ENCODE assay signal across 1 cellular context in genomic region chr2:26764078-26764887, GRCh38.
A peak's percentile ranks its signal among the peaks of the same experiment; 100 is the strongest.
TF ChIP-seq lines count a peak whose summit lies in the region.

TSS of gene SLC35F6 (plus strand) at chr2:26764284. CDS start at chr2:26764350, 66 bp downstream.

TF ChIP-seq in HepG2, 621 proteins besides CTCF, POLR2A, EP300 and RAD21 (continued from another document and continues in another):
- peak; percentile 86; the same call in 1 of the 2 replicates for TF ChIP-seq TERF1 (CRISPR knock-in tag; IDR thresholded peaks at IDR 0.05)
- no peak for TF ChIP-seq STAG1 (CRISPR knock-in tag; IDR thresholded peaks at IDR 0.05)
- no peak for TF ChIP-seq CHD2 (IDR thresholded peaks at IDR 0.05; ENCODE audit: low read depth, low read length)
- TF ChIP-seq ZMAT3 (CRISPR knock-in tag; conservative IDR thresholded peaks at IDR 0.05), result peak; percentile 77
- peak; percentile 50 for TF ChIP-seq SALL2 (CRISPR knock-in tag; IDR thresholded peaks at IDR 0.05)
- no peak for TF ChIP-seq ONECUT2 (CRISPR knock-in tag; IDR thresholded peaks at IDR 0.05)
- TF ChIP-seq ZNF710 (CRISPR knock-in tag; IDR thresholded peaks at IDR 0.05; ENCODE audit: borderline replicate concordance), result no peak
- TF ChIP-seq ZNF703 (CRISPR knock-in tag; IDR thresholded peaks at IDR 0.05; ENCODE audit: borderline replicate concordance), result peak; percentile 37; the same call in 1 of the 2 replicates
- no peak for TF ChIP-seq ZNF609 (CRISPR knock-in tag; IDR thresholded peaks at IDR 0.05; ENCODE audit: borderline replicate concordance)
- TF ChIP-seq NFKB2 (CRISPR knock-in tag; IDR thresholded peaks at IDR 0.05; ENCODE audit: borderline replicate concordance), result no peak; the same call in 1 of the 2 replicates
- TF ChIP-seq ZNF576 (CRISPR knock-in tag; IDR thresholded peaks at IDR 0.05), result no peak
- TF ChIP-seq REPIN1 (CRISPR knock-in tag; IDR thresholded peaks at IDR 0.05; ENCODE audit: borderline replicate concordance, low read depth), result no peak
- no peak for TF ChIP-seq NR2F6 (IDR thresholded peaks at IDR 0.05)
- TF ChIP-seq NR2F6 (CRISPR knock-in tag; IDR thresholded peaks at IDR 0.05), result peak; percentile 39; the same call in 1 of the 2 replicates
- TF ChIP-seq ARID2 (CRISPR knock-in tag; IDR thresholded peaks at IDR 0.05; ENCODE audit: borderline replicate concordance), result peak; percentile 85; the same call in 1 of the 2 replicates
- TF ChIP-seq ATF5 (CRISPR knock-in tag; IDR thresholded peaks at IDR 0.05; ENCODE audit: low read depth), result no peak
- peak; percentile 76 for TF ChIP-seq MAX (IDR thresholded peaks at IDR 0.05)
- TF ChIP-seq ZNF589 (CRISPR knock-in tag; conservative IDR thresholded peaks at IDR 0.05), result no peak
- TF ChIP-seq ETS1 (CRISPR knock-in tag; IDR thresholded peaks at IDR 0.05), result no peak
- no peak; the same call in 1 of the 2 replicates for TF ChIP-seq ZSCAN22 (CRISPR knock-in tag; IDR thresholded peaks at IDR 0.05)
- TF ChIP-seq SUZ12 (IDR thresholded peaks at IDR 0.05; ENCODE audit: low read depth, low read length), result no peak
- TF ChIP-seq ZNF616 (CRISPR knock-in tag; IDR thresholded peaks at IDR 0.05; ENCODE audit: low read depth), result no peak
- no peak for TF ChIP-seq JUND (CRISPR knock-in tag; IDR thresholded peaks at IDR 0.05)
- no peak for TF ChIP-seq SATB2 (CRISPR knock-in tag; IDR thresholded peaks at IDR 0.05)
- TF ChIP-seq ZNF484 (CRISPR knock-in tag; IDR thresholded peaks at IDR 0.05; ENCODE audit: borderline replicate concordance, low read depth), result no peak
- TF ChIP-seq ZUFSP (CRISPR knock-in tag; IDR thresholded peaks at IDR 0.05; ENCODE audit: borderline replicate concordance), result no peak
- peak; percentile 84 for TF ChIP-seq ZNF563 (CRISPR knock-in tag; IDR thresholded peaks at IDR 0.05)
- no peak for TF ChIP-seq NR3C1 (CRISPR knock-in tag; IDR thresholded peaks at IDR 0.05)
- no peak for TF ChIP-seq DBP (CRISPR knock-in tag; IDR thresholded peaks at IDR 0.05; ENCODE audit: not compliant biosample characterization)
- no peak for TF ChIP-seq MAF1 (CRISPR knock-in tag; IDR thresholded peaks at IDR 0.05; ENCODE audit: borderline replicate concordance)
- peak; percentile 75; the same call in 1 of the 2 replicates for TF ChIP-seq ZNF709 (CRISPR knock-in tag; IDR thresholded peaks at IDR 0.05)
- no peak for TF ChIP-seq RFX5 (IDR thresholded peaks at IDR 0.05; ENCODE audit: low read depth, low read length)
- TF ChIP-seq ZNF331 (CRISPR knock-in tag; IDR thresholded peaks at IDR 0.05), result peak; percentile 77
- TF ChIP-seq MTA1 (CRISPR knock-in tag; IDR thresholded peaks at IDR 0.05; ENCODE audit: borderline replicate concordance), result peak; percentile 37; the same call in 1 of the 2 replicates
- TF ChIP-seq HOXA7 (CRISPR knock-in tag; IDR thresholded peaks at IDR 0.05), result no peak
- TF ChIP-seq MIXL1 (CRISPR knock-in tag; IDR thresholded peaks at IDR 0.05), result no peak; the same call in 1 of the 2 replicates
- TF ChIP-seq ZNF224 (CRISPR knock-in tag; IDR thresholded peaks at IDR 0.05), result peak; percentile 57; the same call in 1 of the 2 replicates
- peak; percentile 71; the same call in 1 of the 2 replicates for TF ChIP-seq ZNF160 (CRISPR knock-in tag; IDR thresholded peaks at IDR 0.05)
- TF ChIP-seq ZNF501 (CRISPR knock-in tag; IDR thresholded peaks at IDR 0.05), result peak; percentile 93
- TF ChIP-seq ZNF790 (CRISPR knock-in tag; IDR thresholded peaks at IDR 0.05; ENCODE audit: borderline replicate concordance), result peak; percentile 77; the same call in 1 of the 2 replicates
- TF ChIP-seq MLXIP (CRISPR knock-in tag; IDR thresholded peaks at IDR 0.05; ENCODE audit: borderline replicate concordance), result no peak
- peak; percentile 93 for TF ChIP-seq BHLHE40 (IDR thresholded peaks at IDR 0.05; ENCODE audit: low read length)
- peak; percentile 88; the same call in 1 of the 2 replicates for TF ChIP-seq ZNF30 (CRISPR knock-in tag; IDR thresholded peaks at IDR 0.05)
- 0 out of 2 replicates have a peak, but pooled peaks have one; percentile 37 for TF ChIP-seq CREBL2 (CRISPR knock-in tag; IDR thresholded peaks at IDR 0.05; ENCODE audit: borderline replicate concordance)
- TF ChIP-seq MAFK (conservative IDR thresholded peaks at IDR 0.05 in 1 of 2, IDR thresholded peaks at IDR 0.05 in 1 of 2; ENCODE audit: low read length in 2 of 2), result no peak
- TF ChIP-seq NKX3-1 (CRISPR knock-in tag; IDR thresholded peaks at IDR 0.05), result no peak; the same call in 1 of the 2 replicates
